ENCODE assay signal across 28 cellular contexts in genomic region chr17:19331553-19332245, GRCh38. TPM values are rescaled to one million over a fixed set of nuclear protein-coding genes. Genes with fewer than 3 reads are reported as not detected.
DNase-seq lines count a peak whose midpoint lies in the region; ATAC-seq, FAIRE-seq and TF ChIP-seq lines count a peak whose summit lies in the region.
"Had no signal": no experiment of that assay in that cellular context is flagged by ENCODE, and none has a peak within 500 bp of the region (broad histone marks: within the 10 kb centered on the region; RNA-seq: fewer than 3 reads in every experiment).

No MANE protein-coding gene starts in this region.

- H3K4me1 Mint-ChIP-seq in activated CD8-positive, alpha-beta memory T cell treated with anti-CD3 and anti-CD28 coated beads, Interleukin-2, amount 10 ng/mL, durations not matched to agents 7 days and 5 days, result peaks cover 5% of the 10 kb centered on the region
- H3K4me1 Mint-ChIP-seq in activated CD8-positive, alpha-beta T cell treated with anti-CD3 and anti-CD28 coated beads, Interleukin-2, amount 10 ng/mL, durations not matched to agents 7 days and 5 days (ENCODE audit: low read depth), result no peaks in the 10 kb centered on the region
- H3K4me1 Mint-ChIP-seq: naive thymus-derived CD8-positive, alpha-beta T cell had no signal

- H3K27me3 Mint-ChIP-seq in activated CD8-positive, alpha-beta memory T cell treated with anti-CD3 and anti-CD28 coated beads, Interleukin-2, amount 10 ng/mL, durations not matched to agents 7 days and 5 days, result no peaks in the 10 kb centered on the region
- no peaks in the 10 kb centered on the region for H3K27me3 Mint-ChIP-seq in activated CD8-positive, alpha-beta T cell treated with anti-CD3 and anti-CD28 coated beads, Interleukin-2, amount 10 ng/mL, durations not matched to agents 7 days and 5 days (ENCODE audit: low read depth)
- H3K27me3 Mint-ChIP-seq: activated naive CD8-positive, alpha-beta T cell had no signal

- H3K9me3 Mint-ChIP-seq in activated CD8-positive, alpha-beta memory T cell treated with anti-CD3 and anti-CD28 coated beads, Interleukin-2, amount 10 ng/mL, durations not matched to agents 7 days and 5 days (ENCODE audit: low read depth), result no peaks in the 10 kb centered on the region
- no peaks in the 10 kb centered on the region for H3K9me3 Mint-ChIP-seq in activated CD8-positive, alpha-beta T cell treated with anti-CD3 and anti-CD28 coated beads, Interleukin-2, amount 10 ng/mL, durations not matched to agents 7 days and 5 days (ENCODE audit: insufficient read depth)
- H3K9me3 Mint-ChIP-seq: activated T-helper 17 cell treated with anti-CD3 and anti-CD28 coated beads, Interleukin-2, amount 50 U/mL, for 72 hours; effector memory CD8-positive, alpha-beta T cell; stimulated activated effector memory CD8-positive, alpha-beta T cell treated with anti-CD3 and anti-CD28 coated beads, Interleukin-12 subunit alpha, Interleukin-12 subunit beta, amount 100 ng/mL, for 72 hours; T-helper 1 cell treated with Interleukin-12 subunit alpha and Interleukin-12 subunit beta and Interleukin-4 antibody, amounts not matched to agents 30 μg/mL and 1 μg/mL, for 36 hours had no signal

- no peaks in the 10 kb centered on the region for H3K9me3 ChIP-seq in kidney (ENCODE audit: control insufficient read depth in 1 of 2, low read length in 2 of 2)
- H3K9me3 ChIP-seq: BE2C, testis had no signal

- peaks cover 0 to under 1% of the 10 kb centered on the region in 2 donors for H3K4me1 ChIP-seq in kidney (ENCODE audit: control insufficient read depth in 1 of 2, insufficient read depth in 1 of 2, low read depth in 1 of 2, low read length in 2 of 2)
- H3K4me1 ChIP-seq: BE2C had no signal

- no peaks in the 10 kb centered on the region for H3K36me3 Mint-ChIP-seq in activated CD8-positive, alpha-beta memory T cell treated with anti-CD3 and anti-CD28 coated beads, Interleukin-2, amount 10 ng/mL, durations not matched to agents 7 days and 5 days
- no peaks in the 10 kb centered on the region for H3K36me3 Mint-ChIP-seq in activated CD8-positive, alpha-beta T cell treated with anti-CD3 and anti-CD28 coated beads, Interleukin-2, amount 10 ng/mL, durations not matched to agents 7 days and 5 days (ENCODE audit: low read depth)
- H3K36me3 Mint-ChIP-seq: naive thymus-derived CD8-positive, alpha-beta T cell had no signal

- no peak overlapping the region for H3K27ac ChIP-seq in kidney (ENCODE audit: low read depth in 2 of 2, low read length in 2 of 2)
- H3K27ac ChIP-seq: HL-60, testis had no signal

- FAIRE-seq in kidney (lab: Jason Lieb, UNC), result no peak
- FAIRE-seq: GM12891, GM19239 had no signal

- H3K4me3 ChIP-seq in fibroblast of villous mesenchyme (ENCODE audit: low read depth, low read length) (no peak overlapping the region), kidney (ENCODE audit: low read length in 2 of 2) (no peak overlapping the region)
- H3K4me3 ChIP-seq: testis had no signal

- POLR2A ChIA-PET in activated CD8-positive, alpha-beta T cell treated with anti-CD3 and anti-CD28 coated beads, Interleukin-2, amount 10 ng/mL, durations not matched to agents 7 days and 5 days (lab: Charles Lee), result no interaction called here

- no peak overlapping the region for H3K9ac ChIP-seq in kidney (ENCODE audit: low read length in 2 of 2)

- no peak overlapping the region for H3K4me3 Mint-ChIP-seq in activated CD8-positive, alpha-beta memory T cell treated with anti-CD3 and anti-CD28 coated beads, Interleukin-2, amount 10 ng/mL, durations not matched to agents 7 days and 5 days
- H3K4me3 Mint-ChIP-seq in activated CD8-positive, alpha-beta T cell treated with anti-CD3 and anti-CD28 coated beads, Interleukin-2, amount 10 ng/mL, durations not matched to agents 7 days and 5 days, result no peak overlapping the region
- H3K4me3 Mint-ChIP-seq: activated naive CD8-positive, alpha-beta T cell; activated T-helper 17 cell treated with anti-CD3 and anti-CD28 coated beads, Interleukin-2, amount 50 U/mL, for 72 hours; effector memory CD8-positive, alpha-beta T cell; naive thymus-derived CD8-positive, alpha-beta T cell; stimulated activated effector memory CD8-positive, alpha-beta T cell treated with anti-CD3 and anti-CD28 coated beads, Interleukin-12 subunit alpha, Interleukin-12 subunit beta, amount 100 ng/mL, for 72 hours; T-helper 1 cell treated with Interleukin-12 subunit alpha and Interleukin-12 subunit beta and Interleukin-4 antibody, amounts not matched to agents 30 μg/mL and 1 μg/mL, for 36 hours had no signal

- intact Hi-C loops in posterior vena cava (cut with DNase I), result loop anchor here in 1 of 2 donors (5.0 kb wide), 1 partner anchor 74 kb away; no protein-coding TSS in a partner anchor
- intact Hi-C loops in kidney (cut with DNase I), result no loop called here

- no peak overlapping the region for H3K27ac Mint-ChIP-seq in activated CD8-positive, alpha-beta memory T cell treated with anti-CD3 and anti-CD28 coated beads, Interleukin-2, amount 10 ng/mL, durations not matched to agents 7 days and 5 days
- H3K27ac Mint-ChIP-seq in activated CD8-positive, alpha-beta T cell treated with anti-CD3 and anti-CD28 coated beads, Interleukin-2, amount 10 ng/mL, durations not matched to agents 7 days and 5 days, result no peak overlapping the region
- H3K27ac Mint-ChIP-seq: activated naive CD8-positive, alpha-beta T cell; activated T-helper 17 cell treated with anti-CD3 and anti-CD28 coated beads, Interleukin-2, amount 50 U/mL, for 72 hours; effector memory CD8-positive, alpha-beta T cell; naive thymus-derived CD8-positive, alpha-beta T cell; stimulated activated effector memory CD8-positive, alpha-beta T cell treated with anti-CD3 and anti-CD28 coated beads, Interleukin-12 subunit alpha, Interleukin-12 subunit beta, amount 100 ng/mL, for 72 hours; T-helper 1 cell treated with Interleukin-12 subunit alpha and Interleukin-12 subunit beta and Interleukin-4 antibody, amounts not matched to agents 30 μg/mL and 1 μg/mL, for 36 hours had no signal

- CTCF ChIA-PET in activated CD8-positive, alpha-beta memory T cell treated with anti-CD3 and anti-CD28 coated beads, Interleukin-2, amount 10 ng/mL, durations not matched to agents 7 days and 5 days (lab: Charles Lee), result no interaction called here
- CTCF ChIA-PET in activated CD8-positive, alpha-beta T cell treated with anti-CD3 and anti-CD28 coated beads, Interleukin-2, amount 10 ng/mL, durations not matched to agents 7 days and 5 days (lab: Charles Lee), result no interaction called here

- peaks cover 0 to 4% of the 10 kb centered on the region in 2 donors for H3K36me3 ChIP-seq in kidney (ENCODE audit: control insufficient read depth in 1 of 2, insufficient read depth in 2 of 2, low read length in 2 of 2)
- H3K36me3 ChIP-seq: BE2C had no signal

- ATAC-seq in activated CD8-positive, alpha-beta memory T cell treated with anti-CD3 and anti-CD28 coated beads, Interleukin-2, amount 10 ng/mL, durations not matched to agents 7 days and 5 days, result no peak
- ATAC-seq in activated CD8-positive, alpha-beta T cell treated with anti-CD3 and anti-CD28 coated beads, Interleukin-2, amount 10 ng/mL, durations not matched to agents 7 days and 5 days, result no peak
- no peak for ATAC-seq in HG03520 (IDR thresholded peaks at IDR 0.05; ENCODE audit: unreplicated experiment)
- ATAC-seq: effector memory CD8-positive, alpha-beta T cell; left cardiac atrium; naive thymus-derived CD8-positive, alpha-beta T cell had no signal

- DNase-seq in activated CD8-positive, alpha-beta memory T cell treated with anti-CD3 and anti-CD28 coated beads, Interleukin-2, amount 50 U/mL, for 48 hours, result peak; percentile 30
- no peak for DNase-seq in activated CD8-positive, alpha-beta memory T cell treated with anti-CD3 and anti-CD28 coated beads, Interleukin-2, amount 10 ng/mL, durations not matched to agents 7 days and 5 days
- DNase-seq in fibroblast of villous mesenchyme (ENCODE audit: low read depth) (peak; percentile 16), posterior vena cava (ENCODE audit: low spot score) (peak; percentile 38), EL (no peak), kidney (no peak)
- no peak for DNase-seq in activated CD8-positive, alpha-beta T cell treated with anti-CD3 and anti-CD28 coated beads, Interleukin-2, amount 10 ng/mL, durations not matched to agents 7 days and 5 days
- DNase-seq: activated CD4-positive, alpha-beta T cell treated with anti-CD3 and anti-CD28 coated beads for 48 hours; DMS79 treated with DMSO at 0.1 percent for 48 hours; effector memory CD8-positive, alpha-beta T cell; left cardiac atrium; mesendoderm; NCI-H2081 treated with DMSO at 0.1 percent for 48 hours; SIG-M5; stimulated activated CD4-positive, alpha-beta T cell treated with anti-CD3 and anti-CD28 coated beads, Interleukin-2, amount 100 ng/mL, for 24 hours; testis had no signal

- TF ChIP-seq CTCF in fibroblast of villous mesenchyme (IDR thresholded peaks at IDR 0.05; ENCODE audit: insufficient read depth, low read depth, low read length), result no peak
- no peak for TF ChIP-seq CTCF in kidney (IDR thresholded peaks at IDR 0.05; ENCODE audit: borderline replicate concordance, extremely low read depth, insufficient read depth)

RNA-seq across cellular contexts. Expression of gene B9D1, which starts 30.8 kb away (rescaled TPM):
- total RNA-seq in activated CD8-positive, alpha-beta memory T cell treated with anti-CD3 and anti-CD28 coated beads, Interleukin-2, amount 10 ng/mL, durations not matched to agents 7 days and 5 days, result 1 to 10 TPM; 1.1 to 2.6 TPM
- total RNA-seq in fibroblast of villous mesenchyme (40.2 and 42.5 TPM in 2 replicates), posterior vena cava (1 to 10 TPM; 7.7 to 9.8 TPM), kidney (32.1 TPM)
- 1 to 10 TPM; 1.1 TPM for total RNA-seq in activated CD8-positive, alpha-beta T cell treated with anti-CD3 and anti-CD28 coated beads, Interleukin-2, amount 10 ng/mL, durations not matched to agents 7 days and 5 days
- polyA plus RNA-seq in kidney (ENCODE audit: insufficient read depth, low read depth, low replicate concordance), result 67.5 TPM

RNA-seq across cellular contexts. Expression of gene MAPK7, which starts 46.6 kb away (rescaled TPM):
- 10 to 100 TPM; 16.9 to 27.8 TPM for total RNA-seq in activated CD8-positive, alpha-beta memory T cell treated with anti-CD3 and anti-CD28 coated beads, Interleukin-2, amount 10 ng/mL, durations not matched to agents 7 days and 5 days
- total RNA-seq in fibroblast of villous mesenchyme (14.7 and 24.2 TPM in 2 replicates), posterior vena cava (10 to 100 TPM; 28.8 to 29.2 TPM), kidney (36.7 TPM)
- 10 to 100 TPM; 31.5 to 33.5 TPM for total RNA-seq in activated CD8-positive, alpha-beta T cell treated with anti-CD3 and anti-CD28 coated beads, Interleukin-2, amount 10 ng/mL, durations not matched to agents 7 days and 5 days
- polyA plus RNA-seq in kidney (ENCODE audit: insufficient read depth, low read depth, low replicate concordance), result 7.1 TPM

RNA-seq across cellular contexts. Expression of gene MFAP4, which starts 55.3 kb away (rescaled TPM):
- total RNA-seq in activated CD8-positive, alpha-beta memory T cell treated with anti-CD3 and anti-CD28 coated beads, Interleukin-2, amount 10 ng/mL, durations not matched to agents 7 days and 5 days, result not detected
- total RNA-seq in fibroblast of villous mesenchyme (17.7 and 28.7 TPM in 2 replicates), posterior vena cava (100 to 1,000 TPM; 231 to 371 TPM), kidney (51.1 TPM)
- total RNA-seq in activated CD8-positive, alpha-beta T cell treated with anti-CD3 and anti-CD28 coated beads, Interleukin-2, amount 10 ng/mL, durations not matched to agents 7 days and 5 days, result not detected
- polyA plus RNA-seq in kidney (ENCODE audit: insufficient read depth, low read depth, low replicate concordance), result 27.6 TPM
- total RNA-seq: A172; activated T-helper 17 cell treated with anti-CD3 and anti-CD28 coated beads, Interleukin-2, amount 50 U/mL, for 72 hours; naive thymus-derived CD8-positive, alpha-beta T cell; NCI-H460 had no signal
- polyA plus RNA-seq: naive thymus-derived CD8-positive, alpha-beta T cell had no signal

Comparison
In these comparisons a context has a peak if more than half of its experiments do, and no peak if none do; other contexts are left out.
1. DNase-seq: peak in activated CD8-positive, alpha-beta memory T cell treated with anti-CD3 and anti-CD28 coated beads, Interleukin-2, amount 50 U/mL, for 48 hours (single experiment), fibroblast of villous mesenchyme (single experiment) and posterior vena cava (single experiment); none in activated CD8-positive, alpha-beta memory T cell treated with anti-CD3 and anti-CD28 coated beads, Interleukin-2, amount 10 ng/mL, durations not matched to agents 7 days and 5 days (single experiment), EL (single experiment), activated CD8-positive, alpha-beta T cell treated with anti-CD3 and anti-CD28 coated beads, Interleukin-2, amount 10 ng/mL, durations not matched to agents 7 days and 5 days (single experiment) and kidney (single experiment).
2. RNA of gene MFAP4, which starts 55.3 kb away (total RNA-seq): 231 to 371 TPM in posterior vena cava, 51.1 TPM in kidney (single experiment) and 17.7 to 28.7 TPM in fibroblast of villous mesenchyme; not detected in activated CD8-positive, alpha-beta memory T cell treated with anti-CD3 and anti-CD28 coated beads, Interleukin-2, amount 10 ng/mL, durations not matched to agents 7 days and 5 days and not detected in activated CD8-positive, alpha-beta T cell treated with anti-CD3 and anti-CD28 coated beads, Interleukin-2, amount 10 ng/mL, durations not matched to agents 7 days and 5 days; every median in the first group is over 10 times any median in the second.